18 cellular contexts compared by ENCODE assay signal in the genomic region with DNA sequence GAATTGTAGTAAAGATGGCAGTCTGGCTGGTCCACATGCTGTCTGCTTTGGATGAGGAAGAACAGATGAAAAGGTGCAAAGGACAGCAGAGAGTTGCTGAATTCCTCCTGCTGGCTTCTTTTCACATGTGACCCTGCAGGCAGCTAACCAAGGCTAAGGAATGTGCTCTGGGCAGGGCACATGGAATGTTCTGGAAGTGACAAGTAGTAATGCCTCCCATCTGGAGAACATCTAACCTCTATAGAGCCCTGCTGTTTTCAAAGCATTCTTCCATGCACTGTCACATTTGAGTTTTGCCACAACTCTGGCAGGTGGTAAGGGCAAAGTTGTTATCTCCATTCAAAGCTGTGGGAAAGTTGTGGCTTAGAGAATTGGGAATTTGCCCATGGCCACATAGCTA.
DNase-seq lines count a peak whose midpoint lies in the region; ATAC-seq, FAIRE-seq and TF ChIP-seq lines count a peak whose summit lies in the region.
"Had no signal": no experiment of that assay in that cellular context is flagged by ENCODE, and none has a peak within 500 bp of the region (broad histone marks: within the 10 kb centered on the region; RNA-seq: fewer than 3 reads in every experiment).

No MANE protein-coding gene starts in this region.

- no peak overlapping the region for H3K9ac ChIP-seq in astrocyte (ENCODE audit: low read length)
- H3K9ac ChIP-seq: BLaER1 treated with 17β-estradiol and CSF1 and Interleukin-3, amounts not matched to agents 10 nM and 100 nM had no signal

- no peaks in the 10 kb centered on the region for H3K27me3 ChIP-seq in astrocyte (ENCODE audit: insufficient read depth, low read length)
- H3K27me3 ChIP-seq in upper lobe of right lung, result no peaks in the 10 kb centered on the region
- no peaks in the 10 kb centered on the region for H3K27me3 ChIP-seq in tibial nerve
- H3K27me3 ChIP-seq: BLaER1 treated with 17β-estradiol and CSF1 and Interleukin-3, amounts not matched to agents 10 nM and 100 nM; stomach; vagina had no signal

- no peaks in the 10 kb centered on the region for H4K20me1 ChIP-seq in astrocyte (ENCODE audit: insufficient read depth, low read length)
- H4K20me1 ChIP-seq: BLaER1 treated with 17β-estradiol and CSF1 and Interleukin-3, amounts not matched to agents 10 nM and 100 nM had no signal

- H3K27me3 Mint-ChIP-seq in astrocyte (ENCODE audit: low read depth, unreplicated experiment), result peaks cover 3% of the 10 kb centered on the region
- H3K27me3 Mint-ChIP-seq in activated naive CD8-positive, alpha-beta T cell treated with anti-CD3 and anti-CD28 coated beads, Interleukin-2, amount 50 U/mL, for 24 hours, result peaks cover 25% of the 10 kb centered on the region

- peaks cover 2% of the 10 kb centered on the region for H3K9me3 Mint-ChIP-seq in astrocyte (ENCODE audit: unreplicated experiment)
- no peaks in the 10 kb centered on the region for H3K9me3 Mint-ChIP-seq in activated naive CD8-positive, alpha-beta T cell treated with anti-CD3 and anti-CD28 coated beads, Interleukin-2, amount 50 U/mL, for 24 hours
- H3K9me3 Mint-ChIP-seq: effector memory CD8-positive, alpha-beta T cell had no signal

- H3K9me3 ChIP-seq in astrocyte (ENCODE audit: insufficient read depth, low read depth, low read length) (no peaks in the 10 kb centered on the region), upper lobe of right lung (no peaks in the 10 kb centered on the region), tibial nerve (no peaks in the 10 kb centered on the region)
- H3K9me3 ChIP-seq: stomach, vagina had no signal

- no peak overlapping the region for H3K27ac ChIP-seq in astrocyte (ENCODE audit: low read depth, low read length)
- H3K27ac ChIP-seq in upper lobe of right lung, result no peak overlapping the region
- H3K27ac ChIP-seq in tibial nerve, result no peak overlapping the region
- H3K27ac ChIP-seq: BLaER1 treated with 17β-estradiol and CSF1 and Interleukin-3, amounts not matched to agents 10 nM and 100 nM; SK-N-MC; stomach; vagina had no signal

- intact Hi-C loops in upper lobe of right lung (cut with DNase I), result no loop called here
- intact Hi-C loops in posterior vena cava (cut with DNase I), result no loop called here

- no peak for FAIRE-seq in astrocyte (lab: Jason Lieb, UNC)

- ATAC-seq in upper lobe of right lung, result peak; percentile 62
- ATAC-seq in activated naive CD8-positive, alpha-beta T cell treated with anti-CD3 and anti-CD28 coated beads, Interleukin-2, amount 50 U/mL, for 24 hours, result no peak
- ATAC-seq: effector memory CD8-positive, alpha-beta T cell; sciatic nerve had no signal

- H3K36me3 Mint-ChIP-seq in astrocyte (ENCODE audit: low read depth, unreplicated experiment), result no peaks in the 10 kb centered on the region
- no peaks in the 10 kb centered on the region for H3K36me3 Mint-ChIP-seq in activated naive CD8-positive, alpha-beta T cell treated with anti-CD3 and anti-CD28 coated beads, Interleukin-2, amount 50 U/mL, for 24 hours (ENCODE audit: low read depth)

- H3K4me3 ChIP-seq in astrocyte (ENCODE audit: insufficient read depth, low read depth, low read length) (no peak overlapping the region), upper lobe of right lung (no peak overlapping the region), tibial nerve (no peak overlapping the region)
- H3K4me3 ChIP-seq: BLaER1 treated with 17β-estradiol and CSF1 and Interleukin-3, amounts not matched to agents 10 nM and 100 nM; SK-N-MC; stomach; vagina had no signal

- DNase-seq in HT1080 (ENCODE audit: low read depth), result peak; percentile 40
- peak; percentile 59 for DNase-seq in astrocyte (ENCODE audit: low read depth)
- DNase-seq in iPS-NIHi11 (ENCODE audit: low spot score), result peak; percentile 60
- DNase-seq in upper lobe of right lung, result no peak
- no peak for DNase-seq in tibial nerve (ENCODE audit: low spot score in 2 of 2)
- DNase-seq in posterior vena cava (ENCODE audit: low spot score), result no peak
- no peak for DNase-seq in activated naive CD8-positive, alpha-beta T cell treated with anti-CD3 and anti-CD28 coated beads, Interleukin-2, amount 50 U/mL, for 24 hours
- DNase-seq: activated CD4-positive, alpha-beta T cell treated with anti-CD3 and anti-CD28 coated beads for 1 hour; cerebellar nuclear complex; effector memory CD8-positive, alpha-beta T cell; hippocampal formation; NCI-H1436 treated with DMSO at 0.1 percent for 48 hours; stimulated activated CD4-positive, alpha-beta T cell treated with anti-CD3 and anti-CD28 coated beads, Interleukin-2, amount 100 ng/mL, for 48 hours; stomach had no signal

- H3K36me3 ChIP-seq in astrocyte (ENCODE audit: insufficient read depth, low read length) (no peaks in the 10 kb centered on the region), upper lobe of right lung (no peaks in the 10 kb centered on the region), tibial nerve (no peaks in the 10 kb centered on the region)
- H3K36me3 ChIP-seq: BLaER1 treated with 17β-estradiol and CSF1 and Interleukin-3, amounts not matched to agents 10 nM and 100 nM; stomach; vagina had no signal

- H3K4me1 ChIP-seq in astrocyte (ENCODE audit: insufficient read depth, low read length) (no peaks in the 10 kb centered on the region), upper lobe of right lung (no peaks in the 10 kb centered on the region), tibial nerve (no peaks in the 10 kb centered on the region)
- H3K4me1 ChIP-seq: BLaER1 treated with 17β-estradiol and CSF1 and Interleukin-3, amounts not matched to agents 10 nM and 100 nM; vagina had no signal

- H3K4me1 Mint-ChIP-seq in astrocyte (ENCODE audit: low read depth, unreplicated experiment), result peaks cover 8% of the 10 kb centered on the region
- H3K4me1 Mint-ChIP-seq in activated naive CD8-positive, alpha-beta T cell treated with anti-CD3 and anti-CD28 coated beads, Interleukin-2, amount 50 U/mL, for 24 hours, result no peaks in the 10 kb centered on the region

- no peak overlapping the region for H2AFZ ChIP-seq in astrocyte (ENCODE audit: low read depth, low read length)

- no peak overlapping the region for H3K27ac Mint-ChIP-seq in astrocyte (ENCODE audit: unreplicated experiment)
- H3K27ac Mint-ChIP-seq in activated naive CD8-positive, alpha-beta T cell treated with anti-CD3 and anti-CD28 coated beads, Interleukin-2, amount 50 U/mL, for 24 hours, result no peak overlapping the region
- H3K27ac Mint-ChIP-seq: effector memory CD8-positive, alpha-beta T cell had no signal

- TF ChIP-seq CTCF in astrocyte (IDR thresholded peaks at IDR 0.05; ENCODE audit: insufficient read depth, low read depth, low read length) (no peak), upper lobe of right lung (IDR thresholded peaks at IDR 0.05) (no peak), tibial nerve (IDR thresholded peaks at IDR 0.05) (no peak)

- H3K4me3 Mint-ChIP-seq in astrocyte (ENCODE audit: unreplicated experiment), result no peak overlapping the region
- H3K4me3 Mint-ChIP-seq in activated naive CD8-positive, alpha-beta T cell treated with anti-CD3 and anti-CD28 coated beads, Interleukin-2, amount 50 U/mL, for 24 hours, result no peak overlapping the region
- H3K4me3 Mint-ChIP-seq: effector memory CD8-positive, alpha-beta T cell had no signal

- TF ChIP-seq EP300 in tibial nerve (IDR thresholded peaks at IDR 0.05), result no peak

- no peaks in the 10 kb centered on the region for H3K79me2 ChIP-seq in astrocyte (ENCODE audit: insufficient read depth, low read length)

- H3K4me2 ChIP-seq in astrocyte (ENCODE audit: low read length), result no peak overlapping the region

- TF ChIP-seq POLR2A in tibial nerve (IDR thresholded peaks at IDR 0.05), result no peak

Comparison
In these comparisons a context has a peak if more than half of its experiments do, and no peak if none do; other contexts are left out.
1. DNase-seq: peak in HT1080 (single experiment), astrocyte (single experiment) and iPS-NIHi11 (single experiment); none in upper lobe of right lung (single experiment), tibial nerve (0 of 2), posterior vena cava (single experiment) and activated naive CD8-positive, alpha-beta T cell treated with anti-CD3 and anti-CD28 coated beads, Interleukin-2, amount 50 U/mL, for 24 hours (single experiment).